14 cellular contexts compared by ENCODE assay signal in genomic region chr3:18885612-18886011, GRCh38.
DNase-seq lines count a peak whose midpoint lies in the region; ATAC-seq and TF ChIP-seq lines count a peak whose summit lies in the region.
"Had no signal": no experiment of that assay in that cellular context is flagged by ENCODE, and none has a peak within 500 bp of the region (broad histone marks: within the 10 kb centered on the region; RNA-seq: fewer than 3 reads in every experiment).

No MANE protein-coding gene starts in this region.

- peak overlapping the region; percentile 49 for H2AK5ac ChIP-seq in neuronal stem cell (ENCODE audit: low read depth, low read length)

- POLR2A ChIA-PET in activated CD8-positive, alpha-beta T cell treated with anti-CD3 and anti-CD28 coated beads for 36 hours (lab: Charles Lee): no interaction called here

- no peaks in the 10 kb centered on the region for H3K79me1 ChIP-seq in neuronal stem cell (ENCODE audit: low read depth, low read length)

- H3K9me3 ChIP-seq in BLaER1 treated with 17β-estradiol and CSF1 and Interleukin-3, amounts not matched to agents 10 nM and 100 nM (replicated peaks in 1 of 11): peaks cover 0 to 11% (median 0%) of the 10 kb centered on the region in 11 experiments; a peak in 5 of 22 replicates
- H3K9me3 ChIP-seq in neuronal stem cell (replicated peaks in 1 of 2; ENCODE audit: control insufficient read depth in 2 of 2, insufficient read depth in 1 of 2, low read depth in 1 of 2, low read length in 2 of 2) (no peaks in the 10 kb centered on the region), thymus (ENCODE audit: control insufficient read depth) (no peaks in the 10 kb centered on the region)
- H3K9me3 ChIP-seq: Caco-2, HAP-1 had no signal

- H2BK5ac ChIP-seq in neuronal stem cell (ENCODE audit: low read length): no peak overlapping the region

- peaks cover 3% of the 10 kb centered on the region for H3K27me3 Mint-ChIP-seq in chondrocyte (ENCODE audit: low read depth)
- peaks cover 6% of the 10 kb centered on the region for H3K27me3 Mint-ChIP-seq in activated CD8-positive, alpha-beta T cell treated with anti-CD3 and anti-CD28 coated beads for 36 hours

- H3K18ac ChIP-seq in neuronal stem cell (ENCODE audit: low read length): no peak overlapping the region

- no peaks in the 10 kb centered on the region for H3K27me3 ChIP-seq in BLaER1 treated with 17β-estradiol and CSF1 and Interleukin-3, amounts not matched to agents 10 nM and 100 nM
- H3K27me3 ChIP-seq in neuronal stem cell (ENCODE audit: control insufficient read depth in 3 of 3, insufficient read depth in 3 of 3, low read depth in 1 of 3, low read length in 3 of 3) (no peaks in the 10 kb centered on the region), thymus (ENCODE audit: control insufficient read depth, insufficient read depth) (no peaks in the 10 kb centered on the region)

- intact Hi-C loops in activated CD8-positive, alpha-beta T cell treated with anti-CD3 and anti-CD28 coated beads for 36 hours (cut with micrococcal nuclease): no loop called here

- H3K4ac ChIP-seq in neuronal stem cell (ENCODE audit: low read length): no peak overlapping the region

- H3K4me3 ChIP-seq in BLaER1 treated with 17β-estradiol and CSF1 and Interleukin-3, amounts not matched to agents 10 nM and 100 nM: no peak overlapping the region
- H3K4me3 ChIP-seq in neuronal stem cell (ENCODE audit: low read length in 2 of 2): no peak overlapping the region
- no peak overlapping the region for H3K4me3 ChIP-seq in thymus (ENCODE audit: low read length)
- H3K4me3 ChIP-seq: HAP-1 had no signal

- no CpG with 5 or more reads among the region's 6 CpGs for WGBS in neuronal stem cell (ENCODE audit: extremely low coverage in 2 of 2, insufficient read length in 2 of 2, insufficient replicate concordance in 1 of 2), 2 donors
- WGBS in thymus: 99% methylated on average over 6 of the region's 6 CpGs

- H4K8ac ChIP-seq in neuronal stem cell (ENCODE audit: low read depth, low read length): no peak overlapping the region

- H3K9me3 Mint-ChIP-seq in chondrocyte (ENCODE audit: low read depth): no peaks in the 10 kb centered on the region
- peaks cover 2% of the 10 kb centered on the region for H3K9me3 Mint-ChIP-seq in activated CD8-positive, alpha-beta T cell treated with anti-CD3 and anti-CD28 coated beads for 36 hours
- H3K9me3 Mint-ChIP-seq: CD4-positive, alpha-beta T cell had no signal

- peak overlapping the region in 2 of 11 experiments; percentile 46 to 47; a peak in 2 of 22 replicates for H3K27ac ChIP-seq in BLaER1 treated with 17β-estradiol and CSF1 and Interleukin-3, amounts not matched to agents 10 nM and 100 nM
- H3K27ac ChIP-seq in neuronal stem cell (replicated peaks; ENCODE audit: low read length) (no peak overlapping the region), thymus (ENCODE audit: low read depth) (peak overlapping the region; percentile 55)
- H3K27ac ChIP-seq: C4-2B, HL-60 had no signal

- H2BK12ac ChIP-seq in neuronal stem cell (ENCODE audit: low read length): no peak overlapping the region

- DNase-seq in chondrocyte (ENCODE audit: low spot score) (peak; percentile 61), neuronal stem cell (ENCODE audit: low spot score) (no peak)
- DNase-seq in activated CD8-positive, alpha-beta T cell treated with anti-CD3 and anti-CD28 coated beads for 36 hours: no peak
- no peak for DNase-seq in central memory CD4-positive, alpha-beta T cell
- DNase-seq: Caco-2; CD4-positive, alpha-beta T cell; GDM1 had no signal

- no peak overlapping the region for H3K27ac Mint-ChIP-seq in chondrocyte (ENCODE audit: unreplicated experiment)
- H3K27ac Mint-ChIP-seq in activated CD8-positive, alpha-beta T cell treated with anti-CD3 and anti-CD28 coated beads for 36 hours: no peak overlapping the region
- H3K27ac Mint-ChIP-seq: B cell; CD4-positive, alpha-beta T cell had no signal

- H3K4me3 Mint-ChIP-seq in chondrocyte (ENCODE audit: unreplicated experiment): no peak overlapping the region
- no peak overlapping the region for H3K4me3 Mint-ChIP-seq in activated CD8-positive, alpha-beta T cell treated with anti-CD3 and anti-CD28 coated beads for 36 hours
- H3K4me3 Mint-ChIP-seq: B cell; CD4-positive, alpha-beta T cell had no signal

- H3K36me3 ChIP-seq in BLaER1 treated with 17β-estradiol and CSF1 and Interleukin-3, amounts not matched to agents 10 nM and 100 nM: no peaks in the 10 kb centered on the region
- no peaks in the 10 kb centered on the region for H3K36me3 ChIP-seq in neuronal stem cell (replicated peaks in 1 of 2; ENCODE audit: control insufficient read depth in 2 of 2, insufficient read depth in 2 of 2, low read length in 2 of 2)
- peaks cover 3% of the 10 kb centered on the region for H3K36me3 ChIP-seq in thymus (ENCODE audit: control insufficient read depth, insufficient read depth)
- H3K36me3 ChIP-seq: HAP-1 had no signal

- H3K23ac ChIP-seq in neuronal stem cell (ENCODE audit: low read depth, low read length, poor library complexity): no peak overlapping the region

- H3K14ac ChIP-seq in neuronal stem cell (ENCODE audit: low read length): no peak overlapping the region

- peak overlapping the region in 10 of 11 experiments; percentile 41 to 84 (median 68); a peak in 19 of 22 replicates for H3K4me2 ChIP-seq in BLaER1 treated with 17β-estradiol and CSF1 and Interleukin-3, amounts not matched to agents 10 nM and 100 nM
- no peak overlapping the region for H3K4me2 ChIP-seq in neuronal stem cell (ENCODE audit: insufficient read depth, low read length, poor library complexity, severe bottlenecking)

- ATAC-seq in activated CD8-positive, alpha-beta T cell treated with anti-CD3 and anti-CD28 coated beads for 36 hours: no peak
- no peak for ATAC-seq in HG03457 (IDR thresholded peaks at IDR 0.05; ENCODE audit: unreplicated experiment)

- CTCF ChIA-PET in activated CD8-positive, alpha-beta T cell treated with anti-CD3 and anti-CD28 coated beads for 36 hours (lab: Charles Lee): interaction anchor here (0.9 kb wide), 1 partner anchor 13 kb away, joined by 3 read pairs; no protein-coding TSS in a partner anchor

- H3K4me1 Mint-ChIP-seq in chondrocyte (ENCODE audit: low read depth): no peaks in the 10 kb centered on the region
- peaks cover 4% of the 10 kb centered on the region for H3K4me1 Mint-ChIP-seq in activated CD8-positive, alpha-beta T cell treated with anti-CD3 and anti-CD28 coated beads for 36 hours (ENCODE audit: low read depth)
- H3K4me1 Mint-ChIP-seq: B cell had no signal

- H4K91ac ChIP-seq in neuronal stem cell (ENCODE audit: low read depth, low read length, poor library complexity): no peak overlapping the region

- H4K20me1 ChIP-seq in BLaER1 treated with 17β-estradiol and CSF1 and Interleukin-3, amounts not matched to agents 10 nM and 100 nM: no peaks in the 10 kb centered on the region

- peaks cover 0 to 30% (median 15%) of the 10 kb centered on the region in 10 experiments; a peak in 15 of 20 replicates for H3K4me1 ChIP-seq in BLaER1 treated with 17β-estradiol and CSF1 and Interleukin-3, amounts not matched to agents 10 nM and 100 nM
- no peaks in the 10 kb centered on the region for H3K4me1 ChIP-seq in neuronal stem cell (ENCODE audit: control insufficient read depth in 2 of 2, insufficient read depth in 1 of 2, low read depth in 1 of 2, low read length in 2 of 2)
- peaks cover 26% of the 10 kb centered on the region for H3K4me1 ChIP-seq in thymus (ENCODE audit: control insufficient read depth, insufficient read depth, low read length)
- H3K4me1 ChIP-seq: Caco-2, HAP-1 had no signal

- no peak overlapping the region for H3K9ac ChIP-seq in BLaER1 treated with 17β-estradiol and CSF1 and Interleukin-3, amounts not matched to agents 10 nM and 100 nM
- H3K9ac ChIP-seq in neuronal stem cell (ENCODE audit: low read depth, low read length, poor library complexity): no peak overlapping the region

- no peak overlapping the region for H2AFZ ChIP-seq in neuronal stem cell (ENCODE audit: low read length)

- TF ChIP-seq CTCF in chondrocyte (IDR thresholded peaks at IDR 0.05): no peak
- no peak for TF ChIP-seq CTCF in activated CD8-positive, alpha-beta T cell treated with anti-CD3 and anti-CD28 coated beads for 36 hours (IDR thresholded peaks at IDR 0.05)

- no peak overlapping the region for H2BK120ac ChIP-seq in neuronal stem cell (ENCODE audit: low read depth, low read length)

- H2BK15ac ChIP-seq in neuronal stem cell (ENCODE audit: low read length): no peak overlapping the region

- H3K36me3 Mint-ChIP-seq in chondrocyte (ENCODE audit: low read depth): no peaks in the 10 kb centered on the region
- no peaks in the 10 kb centered on the region for H3K36me3 Mint-ChIP-seq in activated CD8-positive, alpha-beta T cell treated with anti-CD3 and anti-CD28 coated beads for 36 hours (ENCODE audit: low read depth)
